8 cellular contexts compared by ENCODE assay signal in the genomic region with DNA sequence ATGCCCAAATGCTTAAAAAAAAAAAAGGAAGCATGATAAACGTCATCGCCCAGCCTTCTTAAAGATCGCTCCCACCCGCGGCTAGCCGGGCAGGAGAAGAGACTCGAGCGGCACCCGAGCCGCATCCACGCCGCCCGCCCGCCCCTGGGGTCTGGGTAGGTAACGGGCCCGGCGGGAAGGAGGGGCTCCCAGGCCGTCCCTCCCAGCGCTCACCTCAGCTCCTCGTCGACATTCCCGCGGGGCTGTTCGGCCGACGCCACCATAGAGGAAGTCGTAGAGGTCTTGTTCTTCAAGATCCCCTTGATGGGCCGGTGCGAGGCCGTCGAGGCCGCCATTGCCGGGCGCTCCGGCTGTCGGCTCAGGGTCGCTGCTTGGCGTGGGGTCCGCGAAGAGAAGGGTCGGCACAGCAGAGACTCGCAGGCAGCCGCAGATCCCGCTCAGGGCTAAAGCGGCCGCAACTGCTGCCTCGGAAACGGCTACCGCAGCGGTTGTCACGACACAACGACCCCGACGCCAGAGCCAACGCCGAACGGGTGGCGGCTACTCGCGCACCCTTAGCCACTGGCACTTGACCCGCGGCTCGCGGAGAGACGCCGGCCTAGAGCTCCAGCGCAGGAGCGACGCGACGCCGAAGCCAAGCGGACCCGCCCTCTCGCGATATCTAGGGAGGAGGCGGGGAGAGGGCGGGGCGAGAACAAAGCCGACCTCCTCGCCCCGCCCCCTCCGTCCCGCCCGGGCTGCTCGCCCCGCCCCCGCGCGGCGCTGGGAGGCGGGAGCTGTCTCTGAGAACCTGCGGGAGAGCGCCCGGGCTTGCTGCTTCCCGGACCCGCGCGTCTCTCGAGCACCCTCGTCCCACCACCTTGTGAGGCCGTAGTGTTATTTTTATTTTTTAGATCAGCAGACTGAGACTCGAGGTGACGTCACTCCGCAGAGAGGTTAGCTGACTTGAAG. TPM values are rescaled to one million over a fixed set of nuclear protein-coding genes. Genes with fewer than 3 reads are reported as not detected.
DNase-seq lines count a peak whose midpoint lies in the region; TF ChIP-seq lines count a peak whose summit lies in the region.

PPP1R2 (minus strand) TSS at position 635 of the 951 bp plus-strand sequence; CDS start at position 335, 300 bp downstream.

- peaks cover 38% of the 10 kb centered on the region for H3F3A ChIP-seq in MM.1S (ENCODE audit: insufficient read depth, low read length)

- H2AFZ ChIP-seq in MM.1S (ENCODE audit: low read length) (peak within 1 kb of the TSS; percentile 53), neuron (ENCODE audit: low read depth, low read length) (peak within 1 kb of the TSS; percentile 97)

- no peaks in the 10 kb centered on the region for H3K9me3 ChIP-seq in ES-I3 (ENCODE audit: control insufficient read depth, insufficient read depth, low read length)
- no peaks in the 10 kb centered on the region for H3K9me3 ChIP-seq in HAP-1
- H3K9me3 ChIP-seq in MM.1S (replicated peaks; ENCODE audit: insufficient read depth, low read length) = no peaks in the 10 kb centered on the region
- no peaks in the 10 kb centered on the region for H3K9me3 ChIP-seq in SJCRH30 (replicated peaks)
- no peaks in the 10 kb centered on the region for H3K9me3 ChIP-seq in neuron (ENCODE audit: low read length)

- H3K9ac ChIP-seq in ES-I3 (ENCODE audit: low read depth, low read length) = peak within 1 kb of the TSS; percentile 59
- peak within 1 kb of the TSS; percentile 86 for H3K9ac ChIP-seq in MM.1S (ENCODE audit: low read length)

- TF ChIP-seq CTCF in MM.1S (IDR thresholded peaks at IDR 0.05; ENCODE audit: low read length) = no peak
- TF ChIP-seq CTCF in foreskin fibroblast (IDR thresholded peaks at IDR 0.05; ENCODE audit: low read depth, low read length) = no peak

- no peaks in the 10 kb centered on the region for H3K27me3 ChIP-seq in HAP-1 (ENCODE audit: low read depth)
- H3K27me3 ChIP-seq in MM.1S (replicated peaks; ENCODE audit: insufficient read depth, low read length) = no peaks in the 10 kb centered on the region
- no peaks in the 10 kb centered on the region for H3K27me3 ChIP-seq in SJCRH30
- peaks cover 13% of the 10 kb centered on the region for H3K27me3 ChIP-seq in neuron (ENCODE audit: insufficient read depth, low read length)

- in situ Hi-C loops in HAP-1 (cut with MboI; ENCODE audit: low sequenced_read_pairs) = no loop called here

- H3K9me2 ChIP-seq in MM.1S (replicated peaks; ENCODE audit: insufficient read depth, low read length) = no peaks in the 10 kb centered on the region

- peak within 1 kb of the TSS; percentile 87 for H3K4me3 ChIP-seq in HAP-1
- H3K4me3 ChIP-seq in MM.1S (ENCODE audit: low read length) = peak within 1 kb of the TSS; percentile 71
- H3K4me3 ChIP-seq in SJCRH30 = peak within 1 kb of the TSS; percentile 97
- peak within 1 kb of the TSS; percentile 66 to 88 for H3K4me3 ChIP-seq in foreskin fibroblast (ENCODE audit: low read depth in 1 of 2, low read length in 2 of 2)
- H3K4me3 ChIP-seq in neuron (ENCODE audit: low read length) = peak within 1 kb of the TSS; percentile 90

- no peaks in the 10 kb centered on the region for H4K20me1 ChIP-seq in MM.1S (ENCODE audit: insufficient read depth, low read length)

- DNase-seq in HAP-1 (ENCODE audit: low spot score in 2 of 2) (peak; percentile 75 to 91), MM.1S (peak; percentile 97), SJCRH30 (peak; percentile 87 to 92), foreskin fibroblast (peak; percentile 88 to 97), stromal cell of bone marrow (ENCODE audit: low read depth) (peak; percentile 80)
- peak; percentile 88 for DNase-seq in activated gamma-delta T cell treated with anti-CD3 and anti-CD28 coated beads, Interleukin-2, amount 50 U/mL, for 16 hours (ENCODE audit: low read depth)

- H3K36me3 ChIP-seq in ES-I3 (ENCODE audit: insufficient read depth, low read length) (no peaks in the 10 kb centered on the region), HAP-1 (replicated peaks) (no peaks in the 10 kb centered on the region), MM.1S (replicated peaks; ENCODE audit: insufficient read depth, low read length) (no peaks in the 10 kb centered on the region), SJCRH30 (no peaks in the 10 kb centered on the region), neuron (ENCODE audit: insufficient read depth, low read length) (no peaks in the 10 kb centered on the region)

- H3K79me2 ChIP-seq in MM.1S (ENCODE audit: low read length) = peaks cover 53% of the 10 kb centered on the region

- H3K4me1 ChIP-seq in ES-I3 (ENCODE audit: insufficient read depth, low read length) (peaks cover 43% of the 10 kb centered on the region), HAP-1 (peaks cover 3% of the 10 kb centered on the region), MM.1S (ENCODE audit: low read length) (peaks cover 66% of the 10 kb centered on the region), SJCRH30 (peaks cover 8% of the 10 kb centered on the region; the same call in 1 of the 2 replicates), neuron (ENCODE audit: insufficient read depth, low read length) (peaks cover 11% of the 10 kb centered on the region)

- H3K27ac ChIP-seq in MM.1S (ENCODE audit: low read length) (peak within 1 kb of the TSS; percentile 66; the same call in 1 of the 2 replicates), SJCRH30 (peak within 1 kb of the TSS; percentile 65)

- H3K4me2 ChIP-seq in MM.1S (ENCODE audit: low read depth, low read length) = peak within 1 kb of the TSS; percentile 85

RNA-seq across cellular contexts. Expression of gene PPP1R2, which starts in this region (rescaled TPM):
- total RNA-seq in SJCRH30 (2014; rRNA removed; shearing (Covaris generic)) = 40.3 and 42.6 TPM in 2 replicates

Comparison
In these comparisons a context has a peak if more than half of its experiments do, and no peak if none do; other contexts are left out.
1. Peak in every context shown above with its lines: DNase-seq, H3K4me3 ChIP-seq and H3K27ac ChIP-seq.